Comparison of ENCODE assay signal across 18 cellular contexts in the genomic region with DNA sequence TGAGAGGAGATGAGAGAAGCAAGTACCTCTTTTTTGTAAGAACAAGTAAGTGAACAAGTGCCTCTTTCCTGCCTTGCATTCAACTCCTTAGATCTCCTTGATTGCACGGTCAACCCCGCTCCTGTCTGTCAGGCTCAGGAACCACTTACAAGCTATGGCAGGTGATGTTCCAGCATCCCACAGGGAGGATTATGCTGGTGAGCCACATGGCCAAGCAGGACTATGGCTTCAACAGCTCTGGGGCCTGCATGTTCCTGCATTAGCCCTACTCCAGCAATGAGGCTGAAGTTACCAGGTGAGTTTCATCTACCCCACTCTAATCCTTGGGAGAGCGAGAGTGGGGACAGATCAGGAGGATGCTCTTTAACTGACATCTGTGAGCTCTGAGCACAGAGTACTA. TPM values are rescaled to one million over a fixed set of nuclear protein-coding genes. Genes with fewer than 3 reads are reported as not detected.
DNase-seq lines count a peak whose midpoint lies in the region; ATAC-seq, FAIRE-seq and TF ChIP-seq lines count a peak whose summit lies in the region.
"Had no signal": no experiment of that assay in that cellular context is flagged by ENCODE, and none has a peak within 500 bp of the region (broad histone marks: within the 10 kb centered on the region; RNA-seq: fewer than 3 reads in every experiment).

No MANE protein-coding gene starts in this region.

- no peak overlapping the region for H3K4me3 ChIP-seq in coronary artery
- H3K4me3 ChIP-seq: A549, GM23338 had no signal

- peaks cover 11% of the 10 kb centered on the region for H3K4me1 Mint-ChIP-seq in osteocyte (ENCODE audit: unreplicated experiment)
- peaks cover 23% of the 10 kb centered on the region for H3K4me1 Mint-ChIP-seq in stimulated activated effector memory CD8-positive, alpha-beta T cell treated with anti-CD3 and anti-CD28 coated beads, Interleukin-12 subunit alpha, Interleukin-12 subunit beta, amount 100 ng/mL, for 72 hours

- peak overlapping the region; percentile 15; the same call in 1 of the 2 replicates for H3K27ac ChIP-seq in VCaP
- H3K27ac ChIP-seq in coronary artery: no peak overlapping the region
- H3K27ac ChIP-seq: A549, C4-2B had no signal

- no peaks in the 10 kb centered on the region for H3K27me3 Mint-ChIP-seq in osteocyte (ENCODE audit: unreplicated experiment)
- H3K27me3 Mint-ChIP-seq: CD4-positive, alpha-beta memory T cell; IgD-negative memory B cell had no signal

- H3K9me3 Mint-ChIP-seq in osteocyte (ENCODE audit: unreplicated experiment): no peaks in the 10 kb centered on the region
- no peaks in the 10 kb centered on the region for H3K9me3 Mint-ChIP-seq in stimulated activated effector memory CD8-positive, alpha-beta T cell treated with anti-CD3 and anti-CD28 coated beads, Interleukin-12 subunit alpha, Interleukin-12 subunit beta, amount 100 ng/mL, for 72 hours
- H3K9me3 Mint-ChIP-seq: CD4-positive, alpha-beta memory T cell; GM23338; IgD-negative memory B cell had no signal

- DNase-seq in coronary artery (ENCODE audit: low spot score) (peak; percentile 26), osteocyte (ENCODE audit: extremely low spot score, unreplicated experiment) (peak; percentile 54), HTR-8/SVneo (ENCODE audit: insufficient read length, low spot score) (no peak), NCI-H510A treated with DMSO at 0.1 percent for 48 hours (lab: John Stamatoyannopoulos, UW) (no peak)
- DNase-seq in stimulated activated effector memory CD8-positive, alpha-beta T cell treated with anti-CD3 and anti-CD28 coated beads, Interleukin-12 subunit alpha, Interleukin-12 subunit beta, amount 100 ng/mL, for 72 hours (ENCODE audit: low spot score in 2 of 2): no peak
- DNase-seq: BE2C; CD4-positive, alpha-beta memory T cell; DMS79; H7 had no signal

- no peak overlapping the region for H3K4me3 Mint-ChIP-seq in osteocyte (ENCODE audit: unreplicated experiment)
- H3K4me3 Mint-ChIP-seq in stimulated activated effector memory CD8-positive, alpha-beta T cell treated with anti-CD3 and anti-CD28 coated beads, Interleukin-12 subunit alpha, Interleukin-12 subunit beta, amount 100 ng/mL, for 72 hours: no peak overlapping the region
- H3K4me3 Mint-ChIP-seq: CD4-positive, alpha-beta memory T cell; GM23338; IgD-negative memory B cell had no signal

- no peak overlapping the region for H3K27ac Mint-ChIP-seq in osteocyte (ENCODE audit: unreplicated experiment)
- peak overlapping the region; percentile 23 for H3K27ac Mint-ChIP-seq in stimulated activated effector memory CD8-positive, alpha-beta T cell treated with anti-CD3 and anti-CD28 coated beads, Interleukin-12 subunit alpha, Interleukin-12 subunit beta, amount 100 ng/mL, for 72 hours
- H3K27ac Mint-ChIP-seq: GM23338, IgD-negative memory B cell had no signal

- no peak for ATAC-seq in stimulated activated effector memory CD8-positive, alpha-beta T cell treated with anti-CD3 and anti-CD28 coated beads, Interleukin-12 subunit alpha, Interleukin-12 subunit beta, amount 100 ng/mL, for 72 hours
- no peak for ATAC-seq in HG02970 (IDR thresholded peaks at IDR 0.05; ENCODE audit: low FRiP score, unreplicated experiment)
- ATAC-seq: A549, GM23338 had no signal

- no peak for TF ChIP-seq CTCF in VCaP (conservative IDR thresholded peaks at IDR 0.05)
- TF ChIP-seq CTCF in coronary artery (IDR thresholded peaks at IDR 0.05): no peak
- TF ChIP-seq CTCF in osteocyte (IDR thresholded peaks at IDR 0.05): no peak

- H3K36me3 Mint-ChIP-seq in osteocyte (ENCODE audit: unreplicated experiment): peaks cover 2% of the 10 kb centered on the region
- peaks cover 5% of the 10 kb centered on the region for H3K36me3 Mint-ChIP-seq in stimulated activated effector memory CD8-positive, alpha-beta T cell treated with anti-CD3 and anti-CD28 coated beads, Interleukin-12 subunit alpha, Interleukin-12 subunit beta, amount 100 ng/mL, for 72 hours
- H3K36me3 Mint-ChIP-seq: IgD-negative memory B cell had no signal

- FAIRE-seq in HTR-8/SVneo (lab: Jason Lieb, UNC): no peak
- FAIRE-seq: A549, G401.6, GM12891, GM19239 had no signal

RNA-seq across cellular contexts. Expression of a gene that starts 29.5 kb away (rescaled TPM):
- 13.1 and 16.1 TPM in 2 replicates for total RNA-seq in osteocyte

Comparison
In these comparisons a context has a peak if more than half of its experiments do, and no peak if none do; other contexts are left out.
1. DNase-seq: peak in coronary artery (single experiment) and osteocyte (single experiment); none in stimulated activated effector memory CD8-positive, alpha-beta T cell treated with anti-CD3 and anti-CD28 coated beads, Interleukin-12 subunit alpha, Interleukin-12 subunit beta, amount 100 ng/mL, for 72 hours (0 of 2), HTR-8/SVneo (single experiment) and NCI-H510A treated with DMSO at 0.1 percent for 48 hours (single experiment).